8 cellular contexts compared by ENCODE assay signal in the genomic region with DNA sequence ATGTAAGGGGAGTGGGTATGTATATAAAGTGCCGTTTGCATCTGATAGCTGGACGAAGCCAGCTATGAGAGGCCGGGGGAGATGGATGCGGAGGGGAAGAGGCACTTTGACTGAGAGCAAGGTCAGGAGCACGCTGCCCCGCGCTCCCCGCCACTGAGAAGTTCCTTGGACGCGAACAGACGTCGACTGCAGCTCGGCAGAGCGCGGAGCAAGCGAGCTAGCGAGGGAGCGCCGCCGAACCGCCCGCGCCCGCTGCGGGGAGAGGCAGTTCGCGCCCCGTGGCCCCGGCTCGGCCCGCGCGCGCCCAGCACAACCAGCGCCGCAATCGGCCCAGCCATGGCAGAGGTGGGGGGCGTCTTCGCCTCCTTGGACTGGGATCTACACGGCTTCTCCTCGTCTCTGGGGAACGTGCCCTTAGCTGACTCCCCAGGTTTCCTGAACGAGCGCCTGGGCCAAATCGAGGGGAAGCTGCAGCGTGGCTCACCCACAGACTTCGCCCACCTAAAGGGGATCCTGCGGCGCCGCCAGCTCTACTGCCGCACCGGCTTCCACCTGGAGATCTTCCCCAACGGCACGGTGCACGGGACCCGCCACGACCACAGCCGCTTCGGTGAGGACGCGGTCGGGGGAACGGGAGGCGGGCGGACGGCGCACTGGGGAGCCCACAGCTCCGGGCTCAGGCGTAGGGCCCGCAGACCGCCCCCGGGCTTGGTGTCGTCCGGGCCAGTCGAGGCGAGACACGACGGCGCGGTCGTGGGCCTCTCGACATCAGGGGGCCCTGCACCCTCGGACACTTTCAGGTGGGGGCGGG. TPM values are rescaled to one million over a fixed set of nuclear protein-coding genes. Genes with fewer than 3 reads are reported as not detected.
DNase-seq lines count a peak whose midpoint lies in the region; ATAC-seq lines count a peak whose summit lies in the region.

FGF16 (plus strand) TSS at position 51 of the 811 bp plus-strand sequence; CDS start at position 337, 286 bp downstream.

- WGBS in urinary bladder: 10% methylated on average over 83 of the region's 84 CpGs

- no peaks in the 10 kb centered on the region for H3K36me3 Mint-ChIP-seq in activated T-cell treated with anti-CD3 and anti-CD28 coated beads, Interleukin-2, amount 50 U/mL, for 24 hours (ENCODE audit: low read depth)

- peaks cover 53% of the 10 kb centered on the region for H3K27me3 Mint-ChIP-seq in activated T-cell treated with anti-CD3 and anti-CD28 coated beads, Interleukin-2, amount 50 U/mL, for 24 hours

- H3K4me1 Mint-ChIP-seq in activated T-cell treated with anti-CD3 and anti-CD28 coated beads, Interleukin-2, amount 50 U/mL, for 24 hours (ENCODE audit: low read depth): peaks cover 11% of the 10 kb centered on the region

- H3K9me3 Mint-ChIP-seq in activated T-cell treated with anti-CD3 and anti-CD28 coated beads, Interleukin-2, amount 50 U/mL, for 24 hours: no peaks in the 10 kb centered on the region

- H3K4me3 Mint-ChIP-seq in activated T-cell treated with anti-CD3 and anti-CD28 coated beads, Interleukin-2, amount 50 U/mL, for 24 hours: peak within 1 kb of the TSS; percentile 67

- H3K27ac ChIP-seq in muscle layer of colon (ENCODE audit: low read depth, low read length) (no peak within 1 kb of the TSS), urinary bladder (ENCODE audit: low read depth) (no peak within 1 kb of the TSS)

- H3K36me3 ChIP-seq in muscle layer of colon (ENCODE audit: insufficient read depth, low read length) (no peaks in the 10 kb centered on the region), urinary bladder (ENCODE audit: insufficient read depth) (no peaks in the 10 kb centered on the region), HAP-1 (replicated peaks) (no peaks in the 10 kb centered on the region)

- DNase-seq in activated T-cell treated with anti-CD3 and anti-CD28 coated beads, Interleukin-2, amount 50 U/mL, for 24 hours: peak; percentile 45
- no peak for DNase-seq in activated T-cell treated with anti-CD3 and anti-CD28 coated beads for 4 hours
- DNase-seq in ecto neural progenitor cell (ENCODE audit: low spot score): peak; percentile 46
- DNase-seq in HAP-1 (ENCODE audit: low spot score in 2 of 2): no peak
- no peak for DNase-seq in kidney glomerular epithelial cell (lab: John Stamatoyannopoulos, UW)

- no peak for ATAC-seq in HG02763 (IDR thresholded peaks at IDR 0.05; ENCODE audit: unreplicated experiment)

- H3K27ac Mint-ChIP-seq in activated T-cell treated with anti-CD3 and anti-CD28 coated beads, Interleukin-2, amount 50 U/mL, for 24 hours: no peak within 1 kb of the TSS

- H3K9ac ChIP-seq in muscle layer of colon (ENCODE audit: low read length): no peak within 1 kb of the TSS

- H3K4me1 ChIP-seq in muscle layer of colon (ENCODE audit: insufficient read depth, low read length) (peaks cover 5% of the 10 kb centered on the region), urinary bladder (ENCODE audit: insufficient read depth) (no peaks in the 10 kb centered on the region), HAP-1 (no peaks in the 10 kb centered on the region)

- H3K4me3 ChIP-seq in muscle layer of colon (ENCODE audit: low read depth in 1 of 2, low read length in 2 of 2) (peak within 1 kb of the TSS; percentile 35 to 44), urinary bladder (ENCODE audit: low read depth, low read length) (peak within 1 kb of the TSS; percentile 23), HAP-1 (no peak within 1 kb of the TSS)

- H3K27me3 ChIP-seq in muscle layer of colon (ENCODE audit: control insufficient read depth in 1 of 2, insufficient read depth in 2 of 2, low read length in 2 of 2) (peaks cover 0 to 19% of the 10 kb centered on the region in 2 donors), HAP-1 (ENCODE audit: low read depth) (no peaks in the 10 kb centered on the region)

- no peaks in the 10 kb centered on the region for H3K9me3 ChIP-seq in muscle layer of colon (ENCODE audit: low read length)
- no peaks in the 10 kb centered on the region for H3K9me3 ChIP-seq in HAP-1

- in situ Hi-C loops in HAP-1 (cut with MboI; ENCODE audit: low sequenced_read_pairs): no loop called here

RNA-seq across cellular contexts. Expression of gene FGF16, which starts in this region (rescaled TPM):
- total RNA-seq in urinary bladder: 0.69 TPM
- 0.42 TPM for polyA plus RNA-seq in urinary bladder

Comparison
In these comparisons a context has a peak if more than half of its experiments do, and no peak if none do; other contexts are left out.
1. DNase-seq: peak in activated T-cell treated with anti-CD3 and anti-CD28 coated beads, Interleukin-2, amount 50 U/mL, for 24 hours (single experiment) and ecto neural progenitor cell (single experiment); none in activated T-cell treated with anti-CD3 and anti-CD28 coated beads for 4 hours (single experiment), HAP-1 (0 of 2) and kidney glomerular epithelial cell (single experiment).